Comparison of ENCODE assay signal across 20 cellular contexts in genomic region chr10:13121500-13121854, GRCh38.
"Had no signal": no experiment of that assay in that cellular context is flagged by ENCODE, and none has a peak within 500 bp of the region (broad histone marks: within the 10 kb centered on the region; RNA-seq: fewer than 3 reads in every experiment).

No MANE protein-coding gene starts in this region.

- H3K9me3 Mint-ChIP-seq: activated naive CD4-positive, alpha-beta T cell treated with anti-CD3 and anti-CD28 coated beads, Interleukin-2, amount 10 ng/mL, durations not matched to agents 7 days and 5 days; activated T-cell treated with anti-CD3 and anti-CD28 coated beads, Interleukin-2, amount 50 U/mL, for 72 hours; central memory CD8-positive, alpha-beta T cell; naive thymus-derived CD4-positive, alpha-beta T cell; neural crest cell; stimulated activated naive CD8-positive, alpha-beta T cell treated with anti-CD3 and anti-CD28 coated beads, Interleukin-15, Interleukin-2, amounts not matched to agents 100 ng/mL and 50 ng/mL, for 24 hours had no signal

- H3K4me3 ChIP-seq: lower lobe of right lung, tibial artery had no signal

- H3K27ac Mint-ChIP-seq: activated naive CD4-positive, alpha-beta T cell treated with anti-CD3 and anti-CD28 coated beads, Interleukin-2, amount 10 ng/mL, durations not matched to agents 7 days and 5 days; stimulated activated naive CD8-positive, alpha-beta T cell treated with anti-CD3 and anti-CD28 coated beads, Interleukin-15, Interleukin-2, amounts not matched to agents 100 ng/mL and 50 ng/mL, for 24 hours had no signal

- DNase-seq: activated CD4-positive, alpha-beta T cell treated with anti-CD3 and anti-CD28 coated beads for 4 hours; activated CD4-positive, alpha-beta T cell treated with anti-CD3 and anti-CD28 coated beads, Interleukin-2, amount 50 U/mL, for 48 hours; activated CD4-positive, CD25-positive, alpha-beta regulatory T cell; activated effector memory CD4-positive, alpha-beta T cell treated with anti-CD3 and anti-CD28 coated beads, Interleukin-2, amount 50 U/mL, for 16 hours; activated naive CD4-positive, alpha-beta T cell treated with anti-CD3 and anti-CD28 coated beads, Interleukin-2, amount 10 ng/mL, durations not matched to agents 7 days and 5 days; activated T-cell treated with anti-CD3 and anti-CD28 coated beads, Interleukin-2, amount 50 U/mL, for 72 hours; effector memory CD4-positive, alpha-beta T cell; foreskin melanocyte; glutamatergic neuron; hippocampal formation; lower lobe of right lung; naive thymus-derived CD4-positive, alpha-beta T cell; posterior cingulate gyrus; stimulated activated CD4-positive, alpha-beta T cell treated with anti-CD3 and anti-CD28 coated beads, Interleukin-4, amount 100 ng/mL, for 24 hours; T-helper 1 cell; T1000; tibial artery had no signal

- H3K27me3 ChIP-seq: tibial artery had no signal

- H3K27me3 Mint-ChIP-seq: activated naive CD4-positive, alpha-beta T cell treated with anti-CD3 and anti-CD28 coated beads, Interleukin-2, amount 10 ng/mL, durations not matched to agents 7 days and 5 days; central memory CD8-positive, alpha-beta T cell; naive thymus-derived CD4-positive, alpha-beta T cell; stimulated activated naive CD8-positive, alpha-beta T cell treated with anti-CD3 and anti-CD28 coated beads, Interleukin-15, Interleukin-2, amounts not matched to agents 100 ng/mL and 50 ng/mL, for 24 hours had no signal

- H3K27ac ChIP-seq: lower lobe of right lung, tibial artery had no signal

- H3K4me3 Mint-ChIP-seq: activated naive CD4-positive, alpha-beta T cell treated with anti-CD3 and anti-CD28 coated beads, Interleukin-2, amount 10 ng/mL, durations not matched to agents 7 days and 5 days; activated T-cell treated with anti-CD3 and anti-CD28 coated beads, Interleukin-2, amount 50 U/mL, for 72 hours; central memory CD8-positive, alpha-beta T cell; naive thymus-derived CD4-positive, alpha-beta T cell; neural crest cell; stimulated activated naive CD8-positive, alpha-beta T cell treated with anti-CD3 and anti-CD28 coated beads, Interleukin-15, Interleukin-2, amounts not matched to agents 100 ng/mL and 50 ng/mL, for 24 hours had no signal

- ATAC-seq: activated T-cell treated with anti-CD3 and anti-CD28 coated beads, Interleukin-2, amount 50 U/mL, for 72 hours; naive thymus-derived CD4-positive, alpha-beta T cell had no signal

- H3K9me3 ChIP-seq: lower lobe of right lung, tibial artery had no signal
